ENCODE assay signal across 13 cellular contexts in genomic region chr12:96140110-96140509, GRCh38. TPM values are rescaled to one million over a fixed set of nuclear protein-coding genes. Genes with fewer than 3 reads are reported as not detected.
A peak's percentile ranks its signal among the peaks of the same experiment; 100 is the strongest.
DNase-seq lines count a peak whose midpoint lies in the region; ATAC-seq and TF ChIP-seq lines count a peak whose summit lies in the region.
"Had no signal": no experiment of that assay in that cellular context is flagged by ENCODE, and none has a peak within 500 bp of the region (broad histone marks: within the 10 kb centered on the region; RNA-seq: fewer than 3 reads in every experiment).

No MANE protein-coding gene starts in this region.

- CTCF ChIA-PET in SK-N-SH (lab: Yijun Ruan, JAX): no interaction called here

- H3K27me3 ChIP-seq in SK-N-SH (ENCODE audit: insufficient read depth): no peaks in the 10 kb centered on the region
- no peaks in the 10 kb centered on the region for H3K27me3 ChIP-seq in WERI-Rb-1 (ENCODE audit: insufficient read depth, low read depth, severe bottlenecking)
- H3K27me3 ChIP-seq: body of pancreas, upper lobe of left lung had no signal

- no peak overlapping the region for H3K4me2 ChIP-seq in SK-N-SH

- H3K4me3 Mint-ChIP-seq in stimulated activated naive B cell treated with anti-CD40 and anti-IgM and Interleukin-4, amounts not matched to agents 10 μg/mL and 1 μg/mL and 100 μg/mL, for 72 hours: no peak overlapping the region
- H3K4me3 Mint-ChIP-seq in progenitor cell of endocrine pancreas (ENCODE audit: low read depth): no peak overlapping the region

- no peaks in the 10 kb centered on the region for H3F3A ChIP-seq in SK-N-SH (replicated peaks; ENCODE audit: insufficient read depth)

- no peak overlapping the region for H3K4me3 ChIP-seq in SK-N-SH (ENCODE audit: low read depth in 2 of 2, low read length in 1 of 2)
- H3K4me3 ChIP-seq in fibroblast of the aortic adventitia (ENCODE audit: low read depth, low read length): no peak overlapping the region
- H3K4me3 ChIP-seq in WERI-Rb-1 (ENCODE audit: low read depth, low read length): no peak overlapping the region
- H3K4me3 ChIP-seq: body of pancreas, upper lobe of left lung had no signal

- no peak overlapping the region for H2AFZ ChIP-seq in SK-N-SH (ENCODE audit: low read depth)

- H3K9me3 Mint-ChIP-seq in stimulated activated naive B cell treated with anti-CD40 and anti-IgM and Interleukin-4, amounts not matched to agents 10 μg/mL and 1 μg/mL and 100 μg/mL, for 72 hours: no peaks in the 10 kb centered on the region
- peaks cover 3% of the 10 kb centered on the region for H3K9me3 Mint-ChIP-seq in progenitor cell of endocrine pancreas (ENCODE audit: low read depth)

- no peak overlapping the region for H3K27ac Mint-ChIP-seq in stimulated activated naive B cell treated with anti-CD40 and anti-IgM and Interleukin-4, amounts not matched to agents 10 μg/mL and 1 μg/mL and 100 μg/mL, for 72 hours
- no peak overlapping the region for H3K27ac Mint-ChIP-seq in progenitor cell of endocrine pancreas

- no peaks in the 10 kb centered on the region for H3K36me3 Mint-ChIP-seq in stimulated activated naive B cell treated with anti-CD40 and anti-IgM and Interleukin-4, amounts not matched to agents 10 μg/mL and 1 μg/mL and 100 μg/mL, for 72 hours
- no peaks in the 10 kb centered on the region for H3K36me3 Mint-ChIP-seq in progenitor cell of endocrine pancreas (ENCODE audit: insufficient read depth)

- WGBS in SK-N-SH (ENCODE audit: low lambda C conversion rate): 43% methylated on average over 3 of the region's 3 CpGs

- TF ChIP-seq RAD21 in SK-N-SH (IDR thresholded peaks at IDR 0.05; ENCODE audit: low read length): no peak

- H4K20me1 ChIP-seq in SK-N-SH (ENCODE audit: insufficient read depth): no peaks in the 10 kb centered on the region

- H3K36me3 ChIP-seq in SK-N-SH (replicated peaks in 1 of 2; ENCODE audit: control insufficient read depth in 1 of 2, insufficient read depth in 2 of 2, low read length in 1 of 2): no peaks in the 10 kb centered on the region
- H3K36me3 ChIP-seq in WERI-Rb-1: no peaks in the 10 kb centered on the region
- H3K36me3 ChIP-seq: upper lobe of left lung had no signal

- H3K4me1 Mint-ChIP-seq in stimulated activated naive B cell treated with anti-CD40 and anti-IgM and Interleukin-4, amounts not matched to agents 10 μg/mL and 1 μg/mL and 100 μg/mL, for 72 hours: peaks cover 18 to 29% of the 10 kb centered on the region in 2 donors
- peaks cover 2% of the 10 kb centered on the region for H3K4me1 Mint-ChIP-seq in progenitor cell of endocrine pancreas (ENCODE audit: low read depth)

- H3K4me1 ChIP-seq in SK-N-SH (ENCODE audit: control insufficient read depth in 1 of 2, insufficient read depth in 2 of 2, low read depth in 1 of 2, low read length in 1 of 2): peaks cover 0 to 6% of the 10 kb centered on the region in 2 experiments; a peak in 2 of 4 replicates
- H3K4me1 ChIP-seq: body of pancreas had no signal

- POLR2A ChIA-PET in SK-N-SH (lab: Yijun Ruan, JAX): no interaction called here

- no peak for ATAC-seq in stimulated activated naive B cell treated with anti-CD40 and anti-IgM and Interleukin-4, amounts not matched to agents 10 μg/mL and 1 μg/mL and 100 μg/mL, for 72 hours (replicated peaks)
- ATAC-seq: body of pancreas, HepG2 had no signal

- H3K79me2 ChIP-seq in SK-N-SH (ENCODE audit: insufficient read depth): no peaks in the 10 kb centered on the region

- H3K9me3 ChIP-seq in SK-N-SH (no peaks in the 10 kb centered on the region), WERI-Rb-1 (ENCODE audit: severe bottlenecking) (no peaks in the 10 kb centered on the region)
- H3K9me3 ChIP-seq: body of pancreas, upper lobe of left lung had no signal

- H3K9me2 ChIP-seq in SK-N-SH: no peaks in the 10 kb centered on the region

- no peak for TF ChIP-seq CTCF in SK-N-SH (IDR thresholded peaks at IDR 0.05)
- TF ChIP-seq CTCF in fibroblast of the aortic adventitia (IDR thresholded peaks at IDR 0.05; ENCODE audit: insufficient read depth, low read length): no peak
- TF ChIP-seq CTCF in progenitor cell of endocrine pancreas (IDR thresholded peaks at IDR 0.05; ENCODE audit: unreplicated experiment): no peak
- no peak for TF ChIP-seq CTCF in WERI-Rb-1 (IDR thresholded peaks at IDR 0.05; ENCODE audit: low read depth, low read length)

- peak; percentile 56 for DNase-seq in A172 (ENCODE audit: low spot score)
- DNase-seq in GM04504 (ENCODE audit: low read depth): peak; percentile 64
- DNase-seq in SK-N-SH: no peak
- peak; percentile 19 for DNase-seq in fibroblast of the aortic adventitia (ENCODE audit: low read depth)
- DNase-seq in stimulated activated naive B cell treated with anti-CD40 and anti-IgM and Interleukin-4, amounts not matched to agents 10 μg/mL and 1 μg/mL and 100 μg/mL, for 72 hours: no peak
- no peak for DNase-seq in DMS114 treated with DMSO at 0.1 percent for 48 hours (lab: John Stamatoyannopoulos, UW; ENCODE audit: unreplicated experiment)
- DNase-seq in progenitor cell of endocrine pancreas (ENCODE audit: low spot score, unreplicated experiment): no peak
- DNase-seq in WERI-Rb-1: no peak
- DNase-seq: body of pancreas, NCI-H2081 treated with DMSO at 0.1 percent for 48 hours, upper lobe of left lung had no signal

- H3K27ac ChIP-seq in SK-N-SH (ENCODE audit: low read depth in 2 of 2, low read length in 1 of 2): no peak overlapping the region
- H3K27ac ChIP-seq in WERI-Rb-1: no peak overlapping the region
- H3K27ac ChIP-seq: body of pancreas, C4-2B, upper lobe of left lung had no signal

- no peak for TF ChIP-seq EP300 in SK-N-SH (IDR thresholded peaks at IDR 0.05; ENCODE audit: borderline replicate concordance in 1 of 2, low read depth in 1 of 2, low read length in 1 of 2)

- H3K9ac ChIP-seq in SK-N-SH: no peak overlapping the region

- H3K27me3 Mint-ChIP-seq in stimulated activated naive B cell treated with anti-CD40 and anti-IgM and Interleukin-4, amounts not matched to agents 10 μg/mL and 1 μg/mL and 100 μg/mL, for 72 hours: no peaks in the 10 kb centered on the region
- H3K27me3 Mint-ChIP-seq in progenitor cell of endocrine pancreas: peaks cover 3% of the 10 kb centered on the region

TF ChIP-seq in SK-N-SH, 30 proteins besides CTCF, POLR2A, EP300 and RAD21 (continues in another document):
- no peak for TF ChIP-seq EZH2phosphoT487 (IDR thresholded peaks at IDR 0.05; ENCODE audit: borderline replicate concordance, low read depth)
- TF ChIP-seq YY1 (IDR thresholded peaks at IDR 0.05; ENCODE audit: low read depth): no peak
- no peak for TF ChIP-seq USF1 (IDR thresholded peaks at IDR 0.05; ENCODE audit: borderline replicate concordance, low read depth)
- peak; percentile 15; the same call in 1 of the 2 replicates for TF ChIP-seq TEAD4 (IDR thresholded peaks at IDR 0.05; ENCODE audit: borderline replicate concordance, insufficient read depth)
- peak; percentile 71 for TF ChIP-seq TCF12 (IDR thresholded peaks at IDR 0.05)
- peak; percentile 70 for TF ChIP-seq JUND (IDR thresholded peaks at IDR 0.05)
- TF ChIP-seq FOXJ3 (CRISPR knock-in tag; IDR thresholded peaks at IDR 0.05): no peak
- TF ChIP-seq RCOR1 (IDR thresholded peaks at IDR 0.05; ENCODE audit: low read length): no peak
- TF ChIP-seq MAX (IDR thresholded peaks at IDR 0.05; ENCODE audit: low read depth): no peak
- no peak for TF ChIP-seq SIN3A (IDR thresholded peaks at IDR 0.05; ENCODE audit: borderline replicate concordance, low read depth, low read length)
- peak; percentile 75 for TF ChIP-seq FOSL2 (IDR thresholded peaks at IDR 0.05; ENCODE audit: borderline replicate concordance, low read depth)
- no peak for TF ChIP-seq REST (IDR thresholded peaks at IDR 0.05; ENCODE audit: low read depth, low read length)

RNA-seq across cellular contexts. Expression of gene ELK3, which starts 54.1 kb away (rescaled TPM):
- total RNA-seq in A172 (2014; rRNA removed; shearing (Covaris generic)): 30.9 TPM in 2 replicates
- 33.1 and 33.8 TPM in 2 replicates for polyA plus RNA-seq in SK-N-SH (2012; rRNA removed)
- 41.2 and 43.2 TPM in 2 replicates for polyA plus RNA-seq in SK-N-SH (2012; cell fraction: cytosol; rRNA removed)
- 11.3 and 16.9 TPM in 2 replicates for polyA plus RNA-seq in SK-N-SH (2012; cell fraction: nucleus; rRNA removed)
- total RNA-seq in fibroblast of the aortic adventitia (ENCODE audit: low replicate concordance) (18.6 and 75.0 TPM in 2 replicates), progenitor cell of endocrine pancreas (4.2 and 5.4 TPM in 2 replicates)

Comparison
In these comparisons a context has a peak if more than half of its experiments do, and no peak if none do; other contexts are left out.
1. DNase-seq: peak in A172 (single experiment), GM04504 (single experiment) and fibroblast of the aortic adventitia (single experiment); none in SK-N-SH (single experiment), stimulated activated naive B cell treated with anti-CD40 and anti-IgM and Interleukin-4, amounts not matched to agents 10 μg/mL and 1 μg/mL and 100 μg/mL, for 72 hours (single experiment), DMS114 treated with DMSO at 0.1 percent for 48 hours (single experiment), progenitor cell of endocrine pancreas (single experiment) and WERI-Rb-1 (single experiment).